ENCODE assay signal across 4 cellular contexts in the genomic region with DNA sequence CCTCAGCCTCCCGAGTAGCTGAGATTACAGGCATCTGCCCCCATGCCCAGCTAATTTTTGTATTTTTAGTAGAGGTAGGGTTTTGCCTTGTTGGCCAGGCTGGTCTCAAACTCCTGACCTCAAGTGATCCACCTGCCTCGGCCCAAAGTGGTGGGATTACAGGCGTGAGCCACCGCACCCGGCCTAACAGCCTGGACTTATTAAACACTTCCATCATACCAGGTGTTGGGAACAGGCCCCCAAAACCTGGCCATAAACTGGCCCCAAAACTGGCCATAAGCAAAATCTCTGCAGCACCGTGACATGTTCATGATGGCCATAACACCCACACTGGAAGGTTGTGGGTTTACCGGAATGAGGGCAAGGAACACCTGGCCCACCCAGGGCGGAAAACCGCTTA. TPM values are rescaled to one million over a fixed set of nuclear protein-coding genes. Genes with fewer than 3 reads are reported as not detected.
"Had no signal": no experiment of that assay in that cellular context is flagged by ENCODE, and none has a peak within 500 bp of the region (broad histone marks: within the 10 kb centered on the region; RNA-seq: fewer than 3 reads in every experiment).

No MANE protein-coding gene starts in this region.

RNA-seq across cellular contexts. Expression of a gene that starts 49.6 kb away (rescaled TPM):
- total RNA-seq: activated naive CD4-positive, alpha-beta T cell treated with anti-CD3 and anti-CD28 coated beads for 36 hours; activated naive CD8-positive, alpha-beta T cell treated with anti-CD3 and anti-CD28 coated beads, Interleukin-2, amount 10 ng/mL, durations not matched to agents 7 days and 5 days; activated T-helper 1 cell treated with anti-CD3 and anti-CD28 coated beads, Interleukin-12 subunit alpha, Interleukin-12 subunit beta, Interleukin-2, Interleukin-4 antibody, amounts not matched to agents 30 ng/mL and 10 ng/mL and 1 ng/mL, durations not matched to agents 14 hours and 24 hours and 36 hours; activated T-helper 2 cell treated with anti-CD3 and anti-CD28 coated beads, Interferon-gamma antibody, Interleukin-2, Interleukin-4, amounts not matched to agents 10 μg/mL and 5 μg/mL and 100 μg/mL, durations not matched to agents 14 hours and 24 hours and 36 hours had no signal
